Comparison of ENCODE assay signal across 8 cellular contexts in genomic region chr21:42107881-42108553, GRCh38. TPM values are rescaled to one million over a fixed set of nuclear protein-coding genes. Genes with fewer than 3 reads are reported as not detected.
DNase-seq lines count a peak whose midpoint lies in the region; ATAC-seq and TF ChIP-seq lines count a peak whose summit lies in the region.

No MANE protein-coding gene starts in this region.

- H3K4me1 ChIP-seq in colonic mucosa, result no peaks in the 10 kb centered on the region

- H3K36me3 ChIP-seq in colonic mucosa, result no peaks in the 10 kb centered on the region

- H3K27me3 ChIP-seq in colonic mucosa, result no peaks in the 10 kb centered on the region

- peak; percentile 72 for ATAC-seq in GM18873 (IDR thresholded peaks at IDR 0.05; ENCODE audit: low FRiP score, unreplicated experiment)
- peak; percentile 56 for ATAC-seq in HG03097 (IDR thresholded peaks at IDR 0.05; ENCODE audit: low FRiP score, unreplicated experiment)

- no peak overlapping the region for H3K4me3 ChIP-seq in colonic mucosa

- intact Hi-C loops in colonic mucosa (cut with DNase I), result loop anchor here (5.0 kb wide), 1 partner anchor 101 kb away; no protein-coding TSS in a partner anchor

- peak overlapping the region; percentile 36 to 37 for H3K9ac ChIP-seq in colonic mucosa (ENCODE audit: low read depth in 2 of 2, low read length in 2 of 2)

- DNase-seq in AG09319 (ENCODE audit: extremely low read depth, low read depth) (no peak), NCI-H2196 (lab: John Stamatoyannopoulos, UW; ENCODE audit: unreplicated experiment) (peak; percentile 83), colonic mucosa (peak; percentile 65), middle frontal gyrus (ENCODE audit: extremely low spot score, low spot score) (peak; percentile 26)
- peak; percentile 79 for DNase-seq in activated CD4-positive, alpha-beta T cell treated with anti-CD3 and anti-CD28 coated beads for 48 hours
- peak; percentile 17 to 45 for DNase-seq in stimulated activated CD8-positive, alpha-beta memory T cell treated with anti-CD3 and anti-CD28 coated beads, Interleukin-7, amount 100 ng/mL, for 4 hours (ENCODE audit: low read depth in 2 of 2)

- no peaks in the 10 kb centered on the region for H3K9me3 ChIP-seq in colonic mucosa

- TF ChIP-seq CTCF in AG09319 (IDR thresholded peaks at IDR 0.05; ENCODE audit: low read depth, low read length) (peak; percentile 75), colonic mucosa (IDR thresholded peaks at IDR 0.05) (peak; percentile 73)

- H3K27ac ChIP-seq in colonic mucosa, result no peak overlapping the region

RNA-seq across cellular contexts. Expression of gene UMODL1, which starts 36.9 kb away (rescaled TPM):
- total RNA-seq in colonic mucosa, result under 1 TPM; 0.35 to 0.37 TPM
